In genomic region chr6:79234150-79235022, GRCh38 we compare ENCODE assay signal across 8 cellular contexts. TPM values are rescaled to one million over a fixed set of nuclear protein-coding genes. Genes with fewer than 3 reads are reported as not detected.
DNase-seq lines count a peak whose midpoint lies in the region; ATAC-seq and TF ChIP-seq lines count a peak whose summit lies in the region.

HMGN3 (minus strand) TSS chr6:79234682.

- H3K27ac ChIP-seq in Peyer's patch: peak within 1 kb of the TSS; percentile 68 to 90 (median 85)
- peak within 1 kb of the TSS; percentile 91 to 95 (median 94) for H3K27ac ChIP-seq in esophagus muscularis mucosa (replicated peaks in 1 of 4)
- peak within 1 kb of the TSS; percentile 97 for H3K27ac ChIP-seq in muscle layer of duodenum (ENCODE audit: low read length)

- H3K27me3 ChIP-seq in Peyer's patch (no peaks in the 10 kb centered on the region), esophagus muscularis mucosa (no peaks in the 10 kb centered on the region), muscle layer of duodenum (ENCODE audit: low read depth, low read length) (no peaks in the 10 kb centered on the region)

- H3K4me3 ChIP-seq in Peyer's patch (peak within 1 kb of the TSS; percentile 67 to 81 (median 71)), esophagus muscularis mucosa (peak within 1 kb of the TSS; percentile 72 to 96 (median 78)), muscle layer of duodenum (ENCODE audit: low read depth in 1 of 2, low read length in 2 of 2) (peak within 1 kb of the TSS; percentile 92 to 100)

- intact Hi-C loops in esophagus muscularis mucosa (cut with DNase I): loop anchor here (5.0 to 10.0 kb wide), 2 partner anchors 303 to 870 kb away; partner anchors contain the start of genes BCKDHB and LCA5

- no peaks in the 10 kb centered on the region for H3K9me3 ChIP-seq in Peyer's patch
- H3K9me3 ChIP-seq in esophagus muscularis mucosa: no peaks in the 10 kb centered on the region
- no peaks in the 10 kb centered on the region for H3K9me3 ChIP-seq in muscle layer of duodenum (ENCODE audit: control insufficient read depth in 1 of 2, low read length in 2 of 2)

- 3% methylated on average over 47 of the region's 51 CpGs for WGBS in esophagus muscularis mucosa

- H3K27me3 Mint-ChIP-seq in activated T-cell treated with anti-CD3 and anti-CD28 coated beads, Interleukin-2, amount 50 U/mL, for 72 hours (ENCODE audit: low read depth): no peaks in the 10 kb centered on the region

- TF ChIP-seq CTCF in Peyer's patch (IDR thresholded peaks at IDR 0.05) (peak in 2 of 6 experiments; percentile 16 to 18), esophagus muscularis mucosa (IDR thresholded peaks at IDR 0.05) (peak in 2 of 3 experiments; percentile 25 to 27)

- H3K4me1 ChIP-seq in Peyer's patch (no peaks in the 10 kb centered on the region), esophagus muscularis mucosa (peaks cover 7 to 26% (median 21%) of the 10 kb centered on the region in 4 donors), muscle layer of duodenum (ENCODE audit: control insufficient read depth in 1 of 2, insufficient read depth in 2 of 2, low read length in 2 of 2) (peaks cover 0 to 15% of the 10 kb centered on the region in 2 donors)

- no peaks in the 10 kb centered on the region for H3K9me3 Mint-ChIP-seq in activated T-cell treated with anti-CD3 and anti-CD28 coated beads, Interleukin-2, amount 50 U/mL, for 72 hours

- H3K27ac Mint-ChIP-seq in activated T-cell treated with anti-CD3 and anti-CD28 coated beads, Interleukin-2, amount 50 U/mL, for 72 hours: peak within 1 kb of the TSS; percentile 92

- H3K36me3 ChIP-seq in Peyer's patch: no peaks in the 10 kb centered on the region
- no peaks in the 10 kb centered on the region for H3K36me3 ChIP-seq in esophagus muscularis mucosa
- no peaks in the 10 kb centered on the region for H3K36me3 ChIP-seq in muscle layer of duodenum (ENCODE audit: control insufficient read depth in 1 of 2, insufficient read depth in 2 of 2, low read length in 2 of 2)

- H3K4me3 Mint-ChIP-seq in activated T-cell treated with anti-CD3 and anti-CD28 coated beads, Interleukin-2, amount 50 U/mL, for 72 hours: peak within 1 kb of the TSS; percentile 94 to 97

- peak; percentile 97 for ATAC-seq in GM21717 (IDR thresholded peaks at IDR 0.05; ENCODE audit: unreplicated experiment)
- ATAC-seq in activated T-cell treated with anti-CD3 and anti-CD28 coated beads, Interleukin-2, amount 50 U/mL, for 72 hours (replicated peaks in 1 of 2): peak; percentile 96 to 97

- H3K4me1 Mint-ChIP-seq in activated T-cell treated with anti-CD3 and anti-CD28 coated beads, Interleukin-2, amount 50 U/mL, for 72 hours (ENCODE audit: low read depth): peaks cover 18% of the 10 kb centered on the region

- H3K36me3 Mint-ChIP-seq in activated T-cell treated with anti-CD3 and anti-CD28 coated beads, Interleukin-2, amount 50 U/mL, for 72 hours (ENCODE audit: insufficient read depth in 2 of 2): peaks cover 1 to 3% of the 10 kb centered on the region in 2 donors

- in situ Hi-C loops in KBM-7 (cut with MboI; ENCODE audit: low pct_unique_long_range_greater_than_20kb, low sequenced_read_pairs): no loop called here

- TF ChIP-seq POLR2A in Peyer's patch (IDR thresholded peaks at IDR 0.05): peak; percentile 47 to 48
- TF ChIP-seq POLR2A in esophagus muscularis mucosa (IDR thresholded peaks at IDR 0.05; ENCODE audit: low read depth): no peak

- DNase-seq in DMS53 (lab: John Stamatoyannopoulos, UW): peak; percentile 97
- DNase-seq in KBM-7: peak; percentile 96
- DNase-seq in Peyer's patch: peak; percentile 90 to 97 (median 95)
- DNase-seq in activated T-cell treated with anti-CD3 and anti-CD28 coated beads, Interleukin-2, amount 50 U/mL, for 72 hours: peak; percentile 93 to 94
- DNase-seq in esophagus muscularis mucosa (ENCODE audit: extremely low spot score): peak; percentile 100
- DNase-seq in stimulated activated CD8-positive, alpha-beta memory T cell treated with anti-CD3 and anti-CD28 coated beads, Interleukin-7, amount 100 ng/mL, for 4 hours (ENCODE audit: low read depth in 2 of 2): peak; percentile 82 to 93

- no peak for TF ChIP-seq EP300 in esophagus muscularis mucosa (IDR thresholded peaks at IDR 0.05)

RNA-seq across cellular contexts. Expression of gene HMGN3, which starts in this region (rescaled TPM):
- total RNA-seq in Peyer's patch: 100 to 1,000 TPM in 1 of 4 donors, 10 to 100 TPM in 1, 1 to 10 TPM in 2; 9.3 to 102 (median 16.5) TPM
- total RNA-seq in activated T-cell treated with anti-CD3 and anti-CD28 coated beads, Interleukin-2, amount 50 U/mL, for 72 hours: 10 to 100 TPM; 35.2 to 36.6 TPM
- total RNA-seq in esophagus muscularis mucosa: 10 to 100 TPM; 27.6 to 61.0 (median 47.1) TPM

Comparison
In these comparisons a context has a peak if more than half of its experiments do, and no peak if none do; other contexts are left out.
1. Peak in every context shown above with its lines: DNase-seq, ATAC-seq, H3K4me3 ChIP-seq and H3K27ac ChIP-seq.